Comparison of ENCODE assay signal across 27 cellular contexts in the genomic region with DNA sequence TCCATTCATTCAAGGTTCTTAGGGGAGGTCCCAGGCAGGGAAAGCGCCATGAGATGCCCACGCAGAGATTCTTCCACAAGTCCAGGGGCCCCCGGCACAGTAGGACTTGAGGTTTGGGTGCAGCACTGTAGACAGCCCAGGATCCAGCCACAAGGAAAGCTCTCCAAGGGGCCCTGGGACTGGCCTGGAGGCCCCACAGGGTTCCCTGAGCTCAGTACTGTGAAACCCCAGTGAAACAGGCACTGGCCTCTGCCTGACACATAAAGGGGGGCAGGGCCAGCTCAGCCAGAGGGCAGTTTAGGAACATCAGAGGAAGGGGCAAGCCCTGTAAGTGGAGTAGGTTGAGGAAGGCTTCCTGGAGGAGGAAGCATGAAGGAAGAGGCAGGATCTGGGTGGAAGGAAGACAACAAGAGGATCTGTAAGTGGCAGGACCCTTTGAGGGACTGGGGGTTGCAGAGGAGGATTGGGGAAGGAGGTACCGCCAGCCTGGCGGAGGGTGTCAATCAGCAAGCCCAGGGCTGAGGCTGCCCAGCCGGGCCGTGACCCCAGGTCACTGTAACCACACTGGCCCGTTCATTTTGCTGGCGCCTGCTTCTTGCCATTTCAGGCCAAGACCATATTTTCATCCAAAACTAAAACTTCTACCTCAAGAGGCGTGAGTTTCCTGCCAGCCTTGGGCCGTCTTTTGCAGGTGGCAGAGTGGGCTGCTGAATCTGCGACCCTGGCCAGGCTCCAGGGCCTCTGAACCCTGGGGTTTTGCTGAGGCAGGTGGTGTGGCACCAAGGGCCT.
DNase-seq lines count a peak whose midpoint lies in the region; ATAC-seq, FAIRE-seq and TF ChIP-seq lines count a peak whose summit lies in the region.
"Had no signal": no experiment of that assay in that cellular context is flagged by ENCODE, and none has a peak within 500 bp of the region (broad histone marks: within the 10 kb centered on the region; RNA-seq: fewer than 3 reads in every experiment).

No MANE protein-coding gene starts in this region.

- H2AFZ ChIP-seq in KMS-11 (ENCODE audit: low read depth) (no peak overlapping the region; the same call in 1 of the 2 replicates), K562 (ENCODE audit: low read depth, low read length) (no peak overlapping the region)
- H2AFZ ChIP-seq: GM23248, hepatocyte had no signal

- H3K9ac ChIP-seq in KMS-11, result no peak overlapping the region; the same call in 1 of the 2 replicates
- H3K9ac ChIP-seq in K562 (ENCODE audit: insufficient read depth in 1 of 2, low read depth in 2 of 2, low read length in 2 of 2), result no peak overlapping the region
- H3K9ac ChIP-seq: GM23248 had no signal

- no peaks in the 10 kb centered on the region for H3K9me1 ChIP-seq in K562 (ENCODE audit: control insufficient read depth, insufficient read depth, low read length)

- in situ Hi-C loops in K562 (cut with MboI), result loop anchor here (10.0 kb wide), 1 partner anchor 91 kb away; no protein-coding TSS in a partner anchor

- H3K4me1 Mint-ChIP-seq in T-helper 17 cell (peaks cover 7% of the 10 kb centered on the region), nephron (peaks cover 31% of the 10 kb centered on the region)

- H3K4me3 Mint-ChIP-seq in T-helper 17 cell (peak overlapping the region; percentile 47), nephron (no peak overlapping the region)
- H3K4me3 Mint-ChIP-seq: activated B cell treated with CpG ODN at 0.5 μM for 24 hours; activated CD4-positive, alpha-beta T cell treated with anti-CD3 and anti-CD28 coated beads, Interleukin-2, amount 10 ng/mL, durations not matched to agents 7 days and 5 days; activated T-cell treated with anti-CD3 and anti-CD28 coated beads, Interleukin-2, amount 50 U/mL, for 24 hours; T-helper 2 cell treated with Interferon-gamma antibody and Interleukin-4, amounts not matched to agents 5 μg/mL and 100 μg/mL, for 36 hours had no signal

- peak overlapping the region; percentile 50; the same call in 1 of the 2 replicates for H3K27ac ChIP-seq in KMS-11
- H3K27ac ChIP-seq in K562 (ENCODE audit: extremely low read depth, low read depth, low read length), result no peak overlapping the region
- H3K27ac ChIP-seq: brain microvascular endothelial cell, C4-2B, gastrocnemius medialis, GM23248 had no signal

- H3K4me1 ChIP-seq in KMS-11 (ENCODE audit: low read depth, poor library complexity, severe bottlenecking) (peaks cover 38% of the 10 kb centered on the region), K562 (replicated peaks in 1 of 2; ENCODE audit: control insufficient read depth in 2 of 2, insufficient read depth in 2 of 2, low read length in 2 of 2) (peaks cover 5 to 20% of the 10 kb centered on the region in 2 experiments)

- no peaks in the 10 kb centered on the region for H3K36me3 ChIP-seq in KMS-11 (ENCODE audit: insufficient read depth)
- H3K36me3 ChIP-seq in K562 (ENCODE audit: control insufficient read depth, insufficient read depth, low read length), result no peaks in the 10 kb centered on the region
- H3K36me3 ChIP-seq: brain microvascular endothelial cell, gastrocnemius medialis, ovary had no signal

- H3K27me3 Mint-ChIP-seq in T-helper 17 cell (no peaks in the 10 kb centered on the region), nephron (ENCODE audit: low read depth) (no peaks in the 10 kb centered on the region)
- H3K27me3 Mint-ChIP-seq: activated CD4-positive, alpha-beta T cell treated with anti-CD3 and anti-CD28 coated beads, Interleukin-2, amount 10 ng/mL, durations not matched to agents 7 days and 5 days; activated T-cell treated with anti-CD3 and anti-CD28 coated beads, Interleukin-2, amount 50 U/mL, for 24 hours had no signal

- H3K27me3 ChIP-seq in KMS-11 (ENCODE audit: insufficient read depth, low read depth), result no peaks in the 10 kb centered on the region
- H3K27me3 ChIP-seq in K562 (ENCODE audit: control insufficient read depth in 2 of 2, insufficient read depth in 2 of 2, low read length in 2 of 2), result no peaks in the 10 kb centered on the region
- H3K27me3 ChIP-seq: brain microvascular endothelial cell, gastrocnemius medialis, hepatocyte, ovary had no signal

- POLR2A ChIA-PET in K562 (lab: Yijun Ruan, JAX), result interaction anchor here (1.0 kb wide), 1 partner anchor 12 kb away, joined by 3 read pairs; no protein-coding TSS in a partner anchor

- no peaks in the 10 kb centered on the region for H4K20me1 ChIP-seq in KMS-11 (ENCODE audit: insufficient read depth)
- peaks cover 22% of the 10 kb centered on the region for H4K20me1 ChIP-seq in K562 (replicated peaks; ENCODE audit: control insufficient read depth, insufficient read depth, low read length)

- H3K9me3 ChIP-seq in T-helper 17 cell (ENCODE audit: control insufficient read depth, low read length, poor library complexity, severe bottlenecking) (no peaks in the 10 kb centered on the region), K562 (replicated peaks; ENCODE audit: control insufficient read depth, insufficient read depth, low read depth, low read length) (no peaks in the 10 kb centered on the region)
- H3K9me3 ChIP-seq: gastrocnemius medialis, ovary had no signal

- intact Hi-C loops in K562 (cut with micrococcal nuclease), result no loop called here
- intact Hi-C loops in head of caudate nucleus (cut with DNase I), result loop anchor here (5.0 kb wide), 2 partner anchors 172 to 402 kb away; no protein-coding TSS in a partner anchor

- H3K36me3 Mint-ChIP-seq in T-helper 17 cell (ENCODE audit: low read depth), result no peaks in the 10 kb centered on the region
- H3K36me3 Mint-ChIP-seq in nephron (ENCODE audit: low read depth), result peaks cover 10% of the 10 kb centered on the region

- CTCF ChIA-PET in K562 (lab: Yijun Ruan, JAX; ENCODE audit: low intra/inter-chr PET ratio), result no interaction called here

- TF ChIP-seq POLR2A in K562 (conservative IDR thresholded peaks at IDR 0.05), result no peak

- no peak for TF ChIP-seq RAD21 in K562 (CRISPR knock-in tag; conservative IDR thresholded peaks at IDR 0.05 in 1 of 2, IDR thresholded peaks at IDR 0.05 in 1 of 2)

- no peak overlapping the region for H3K4me3 ChIP-seq in KMS-11 (IDR thresholded peaks at IDR 0.05; ENCODE audit: insufficient read depth, low read depth, low read length)
- no peak overlapping the region for H3K4me3 ChIP-seq in K562
- H3K4me3 ChIP-seq: gastrocnemius medialis, GM23248, hepatocyte, ovary had no signal

- H3K79me2 ChIP-seq in KMS-11 (ENCODE audit: insufficient read depth, low read depth) (no peaks in the 10 kb centered on the region), K562 (ENCODE audit: control insufficient read depth, insufficient read depth, low read length) (no peaks in the 10 kb centered on the region)

- FAIRE-seq in K562 (lab: Jason Lieb, UNC), result no peak

- TF ChIP-seq EP300 in K562 (IDR thresholded peaks at IDR 0.05; ENCODE audit: low read length), result no peak

- no peak overlapping the region for H3K27ac Mint-ChIP-seq in T-helper 17 cell
- peak overlapping the region in 2 of 3 experiments; percentile 33 to 72 for H3K27ac Mint-ChIP-seq in nephron
- H3K27ac Mint-ChIP-seq: activated B cell treated with CpG ODN at 0.5 μM for 24 hours; activated CD4-positive, alpha-beta T cell treated with anti-CD3 and anti-CD28 coated beads, Interleukin-2, amount 10 ng/mL, durations not matched to agents 7 days and 5 days; activated T-cell treated with anti-CD3 and anti-CD28 coated beads, Interleukin-2, amount 50 U/mL, for 24 hours; T-helper 2 cell treated with Interferon-gamma antibody and Interleukin-4, amounts not matched to agents 5 μg/mL and 100 μg/mL, for 36 hours had no signal

- 84% methylated on average over 8 of the region's 12 CpGs for WGBS in K562 (ENCODE audit: insufficient coverage, low coverage, missing lambda C conversion rate)

- ATAC-seq in T-helper 17 cell (no peak), K562 (no peak), GM18858 (IDR thresholded peaks at IDR 0.05; ENCODE audit: unreplicated experiment) (no peak)
- ATAC-seq: gastrocnemius medialis had no signal

- TF ChIP-seq CTCF in KMS-11 (conservative IDR thresholded peaks at IDR 0.05; ENCODE audit: low read depth, low read length), result no peak
- TF ChIP-seq CTCF in K562 (IDR thresholded peaks at IDR 0.05 in 2 of 3, conservative IDR thresholded peaks at IDR 0.05 in 1 of 3; ENCODE audit: insufficient read depth in 2 of 3, low read depth in 1 of 3, low read length in 3 of 3), result no peak
- TF ChIP-seq CTCF in nephron (IDR thresholded peaks at IDR 0.05; ENCODE audit: unreplicated experiment in 3 of 3), result no peak

- DNase-seq in T-helper 17 cell (no peak), K562 (ENCODE audit: extremely low read depth in 1 of 4, low spot score in 3 of 4) (no peak), DMS153 (lab: John Stamatoyannopoulos, UW) (no peak), head of caudate nucleus (no peak), T1000 (lab: John Stamatoyannopoulos, UW) (no peak)
- DNase-seq: activated B cell treated with CpG ODN at 0.5 μM for 24 hours; activated CD4-positive, alpha-beta T cell treated with anti-CD3 and anti-CD28 coated beads, Interleukin-2, amount 10 ng/mL, durations not matched to agents 7 days and 5 days; activated T-cell treated with anti-CD3 and anti-CD28 coated beads, Interleukin-2, amount 50 U/mL, for 24 hours; amniotic stem cell; brain microvascular endothelial cell; DMS79 treated with DMSO at 0.1 percent for 48 hours; gastrocnemius medialis; GDM1; GM23248; NCI-H1417 treated with DMSO at 0.1 percent for 48 hours; NCI-H2081; NCI-H446; NCI-H748 treated with DMSO at 0.1 percent for 48 hours; ovary; SHP77 treated with DMSO at 0.1 percent for 48 hours; stimulated activated naive CD4-positive, alpha-beta T cell had no signal

- no peaks in the 10 kb centered on the region for H3K9me3 Mint-ChIP-seq in nephron
- H3K9me3 Mint-ChIP-seq: activated CD4-positive, alpha-beta T cell treated with anti-CD3 and anti-CD28 coated beads, Interleukin-2, amount 10 ng/mL, durations not matched to agents 7 days and 5 days; activated T-cell treated with anti-CD3 and anti-CD28 coated beads, Interleukin-2, amount 50 U/mL, for 24 hours; T-helper 2 cell treated with Interferon-gamma antibody and Interleukin-4, amounts not matched to agents 5 μg/mL and 100 μg/mL, for 36 hours had no signal

- no TSS peak for BruUV-seq in K562 (replicated peaks; lab: Mats Ljungman, UMichigan)

- H3K4me2 ChIP-seq in KMS-11, result peak overlapping the region; percentile 44
- no peak overlapping the region for H3K4me2 ChIP-seq in K562 (ENCODE audit: insufficient read depth, low read length)
- H3K4me2 ChIP-seq: hepatocyte had no signal

TF ChIP-seq in K562, 482 proteins besides CTCF, POLR2A, EP300 and RAD21 (continues in another document):
- TF ChIP-seq ZFP36 (IDR thresholded peaks at IDR 0.05; ENCODE audit: low read depth, low read length, partially characterized antibody), result peak; percentile 62
